ENCODE assay signal across 1 cellular context in genomic region chr1:32180186-32181060, GRCh38.
TF ChIP-seq lines count a peak whose summit lies in the region.

No MANE protein-coding gene starts in this region.

TF ChIP-seq in HepG2, 621 proteins besides CTCF, POLR2A, EP300 and RAD21 (continues in another document):
- TF ChIP-seq NR1H2 (CRISPR knock-in tag; IDR thresholded peaks at IDR 0.05; ENCODE audit: borderline replicate concordance, low read depth) (no peak), TERF1 (CRISPR knock-in tag; IDR thresholded peaks at IDR 0.05) (no peak), ZNF619 (CRISPR knock-in tag; IDR thresholded peaks at IDR 0.05) (peak; percentile 41; the same call in 1 of the 2 replicates), ZNF430 (CRISPR knock-in tag; IDR thresholded peaks at IDR 0.05) (no peak), RNF219 (CRISPR knock-in tag; IDR thresholded peaks at IDR 0.05) (peak; percentile 10; the same call in 1 of the 2 replicates), SMC3 (IDR thresholded peaks at IDR 0.05; ENCODE audit: low read length) (no peak), ZNF557 (CRISPR knock-in tag; IDR thresholded peaks at IDR 0.05) (no peak), FOXO4 (CRISPR knock-in tag; conservative IDR thresholded peaks at IDR 0.05) (no peak), ZNF570 (CRISPR knock-in tag; IDR thresholded peaks at IDR 0.05; ENCODE audit: borderline replicate concordance) (no peak), ZC3H13 (CRISPR knock-in tag; IDR thresholded peaks at IDR 0.05) (no peak), ZNF121 (CRISPR knock-in tag; IDR thresholded peaks at IDR 0.05) (peak; percentile 10; the same call in 1 of the 2 replicates), ZNF24 (IDR thresholded peaks at IDR 0.05) (no peak), CREB1 (IDR thresholded peaks at IDR 0.05) (no peak), CREB1 (CRISPR knock-in tag; IDR thresholded peaks at IDR 0.05) (0 out of 2 replicates have a peak, but pooled peaks have one; percentile 26), ZFP36 (IDR thresholded peaks at IDR 0.05; ENCODE audit: borderline replicate concordance, low read depth, low read length, partially characterized antibody) (no peak), ZC3H4 (CRISPR knock-in tag; IDR thresholded peaks at IDR 0.05; ENCODE audit: borderline replicate concordance) (no peak), ZNF205 (CRISPR knock-in tag; IDR thresholded peaks at IDR 0.05) (no peak), PHF20 (CRISPR knock-in tag; IDR thresholded peaks at IDR 0.05) (no peak)
- TF ChIP-seq, protein P1, sequence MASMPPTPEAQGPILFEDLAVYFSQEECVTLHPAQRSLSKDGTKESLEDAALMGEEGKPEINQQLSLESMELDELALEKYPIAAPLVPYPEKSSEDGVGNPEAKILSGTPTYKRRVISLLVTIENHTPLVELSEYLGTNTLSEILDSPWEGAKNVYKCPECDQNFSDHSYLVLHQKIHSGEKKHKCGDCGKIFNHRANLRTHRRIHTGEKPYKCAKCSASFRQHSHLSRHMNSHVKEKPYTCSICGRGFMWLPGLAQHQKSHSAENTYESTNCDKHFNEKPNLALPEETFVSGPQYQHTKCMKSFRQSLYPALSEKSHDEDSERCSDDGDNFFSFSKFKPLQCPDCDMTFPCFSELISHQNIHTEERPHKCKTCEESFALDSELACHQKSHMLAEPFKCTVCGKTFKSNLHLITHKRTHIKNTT (CRISPR knock-in tag; IDR thresholded peaks at IDR 0.05): no peak
- TF ChIP-seq, protein P2, sequence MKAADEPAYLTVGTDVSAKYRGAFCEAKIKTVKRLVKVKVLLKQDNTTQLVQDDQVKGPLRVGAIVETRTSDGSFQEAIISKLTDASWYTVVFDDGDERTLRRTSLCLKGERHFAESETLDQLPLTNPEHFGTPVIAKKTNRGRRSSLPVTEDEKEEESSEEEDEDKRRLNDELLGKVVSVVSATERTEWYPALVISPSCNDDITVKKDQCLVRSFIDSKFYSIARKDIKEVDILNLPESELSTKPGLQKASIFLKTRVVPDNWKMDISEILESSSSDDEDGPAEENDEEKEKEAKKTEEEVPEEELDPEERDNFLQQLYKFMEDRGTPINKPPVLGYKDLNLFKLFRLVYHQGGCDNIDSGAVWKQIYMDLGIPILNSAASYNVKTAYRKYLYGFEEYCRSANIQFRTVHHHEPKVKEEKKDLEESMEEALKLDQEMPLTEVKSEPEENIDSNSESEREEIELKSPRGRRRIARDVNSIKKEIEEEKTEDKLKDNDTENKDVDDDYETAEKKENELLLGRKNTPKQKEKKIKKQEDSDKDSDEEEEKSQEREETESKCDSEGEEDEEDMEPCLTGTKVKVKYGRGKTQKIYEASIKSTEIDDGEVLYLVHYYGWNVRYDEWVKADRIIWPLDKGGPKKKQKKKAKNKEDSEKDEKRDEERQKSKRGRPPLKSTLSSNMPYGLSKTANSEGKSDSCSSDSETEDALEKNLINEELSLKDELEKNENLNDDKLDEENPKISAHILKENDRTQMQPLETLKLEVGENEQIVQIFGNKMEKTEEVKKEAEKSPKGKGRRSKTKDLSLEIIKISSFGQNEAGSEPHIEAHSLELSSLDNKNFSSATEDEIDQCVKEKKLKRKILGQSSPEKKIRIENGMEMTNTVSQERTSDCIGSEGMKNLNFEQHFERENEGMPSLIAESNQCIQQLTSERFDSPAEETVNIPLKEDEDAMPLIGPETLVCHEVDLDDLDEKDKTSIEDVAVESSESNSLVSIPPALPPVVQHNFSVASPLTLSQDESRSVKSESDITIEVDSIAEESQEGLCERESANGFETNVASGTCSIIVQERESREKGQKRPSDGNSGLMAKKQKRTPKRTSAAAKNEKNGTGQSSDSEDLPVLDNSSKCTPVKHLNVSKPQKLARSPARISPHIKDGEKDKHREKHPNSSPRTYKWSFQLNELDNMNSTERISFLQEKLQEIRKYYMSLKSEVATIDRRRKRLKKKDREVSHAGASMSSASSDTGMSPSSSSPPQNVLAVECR (CRISPR knock-in tag; IDR thresholded peaks at IDR 0.05; ENCODE audit: borderline replicate concordance): no peak; the same call in 1 of the 2 replicates
- TF ChIP-seq, protein P3, sequence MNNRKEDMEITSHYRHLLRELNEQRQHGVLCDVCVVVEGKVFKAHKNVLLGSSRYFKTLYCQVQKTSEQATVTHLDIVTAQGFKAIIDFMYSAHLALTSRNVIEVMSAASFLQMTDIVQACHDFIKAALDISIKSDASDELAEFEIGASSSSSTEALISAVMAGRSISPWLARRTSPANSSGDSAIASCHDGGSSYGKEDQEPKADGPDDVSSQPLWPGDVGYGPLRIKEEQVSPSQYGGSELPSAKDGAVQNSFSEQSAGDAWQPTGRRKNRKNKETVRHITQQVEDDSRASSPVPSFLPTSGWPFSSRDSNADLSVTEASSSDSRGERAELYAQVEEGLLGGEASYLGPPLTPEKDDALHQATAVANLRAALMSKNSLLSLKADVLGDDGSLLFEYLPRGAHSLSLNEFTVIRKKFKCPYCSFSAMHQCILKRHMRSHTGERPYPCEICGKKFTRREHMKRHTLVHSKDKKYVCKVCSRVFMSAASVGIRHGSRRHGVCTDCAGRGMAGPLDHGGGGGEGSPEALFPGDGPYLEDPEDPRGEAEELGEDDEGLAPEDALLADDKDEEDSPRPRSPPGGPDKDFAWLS (CRISPR knock-in tag; IDR thresholded peaks at IDR 0.05; ENCODE audit: borderline replicate concordance): no peak
- TF ChIP-seq, protein P4, sequence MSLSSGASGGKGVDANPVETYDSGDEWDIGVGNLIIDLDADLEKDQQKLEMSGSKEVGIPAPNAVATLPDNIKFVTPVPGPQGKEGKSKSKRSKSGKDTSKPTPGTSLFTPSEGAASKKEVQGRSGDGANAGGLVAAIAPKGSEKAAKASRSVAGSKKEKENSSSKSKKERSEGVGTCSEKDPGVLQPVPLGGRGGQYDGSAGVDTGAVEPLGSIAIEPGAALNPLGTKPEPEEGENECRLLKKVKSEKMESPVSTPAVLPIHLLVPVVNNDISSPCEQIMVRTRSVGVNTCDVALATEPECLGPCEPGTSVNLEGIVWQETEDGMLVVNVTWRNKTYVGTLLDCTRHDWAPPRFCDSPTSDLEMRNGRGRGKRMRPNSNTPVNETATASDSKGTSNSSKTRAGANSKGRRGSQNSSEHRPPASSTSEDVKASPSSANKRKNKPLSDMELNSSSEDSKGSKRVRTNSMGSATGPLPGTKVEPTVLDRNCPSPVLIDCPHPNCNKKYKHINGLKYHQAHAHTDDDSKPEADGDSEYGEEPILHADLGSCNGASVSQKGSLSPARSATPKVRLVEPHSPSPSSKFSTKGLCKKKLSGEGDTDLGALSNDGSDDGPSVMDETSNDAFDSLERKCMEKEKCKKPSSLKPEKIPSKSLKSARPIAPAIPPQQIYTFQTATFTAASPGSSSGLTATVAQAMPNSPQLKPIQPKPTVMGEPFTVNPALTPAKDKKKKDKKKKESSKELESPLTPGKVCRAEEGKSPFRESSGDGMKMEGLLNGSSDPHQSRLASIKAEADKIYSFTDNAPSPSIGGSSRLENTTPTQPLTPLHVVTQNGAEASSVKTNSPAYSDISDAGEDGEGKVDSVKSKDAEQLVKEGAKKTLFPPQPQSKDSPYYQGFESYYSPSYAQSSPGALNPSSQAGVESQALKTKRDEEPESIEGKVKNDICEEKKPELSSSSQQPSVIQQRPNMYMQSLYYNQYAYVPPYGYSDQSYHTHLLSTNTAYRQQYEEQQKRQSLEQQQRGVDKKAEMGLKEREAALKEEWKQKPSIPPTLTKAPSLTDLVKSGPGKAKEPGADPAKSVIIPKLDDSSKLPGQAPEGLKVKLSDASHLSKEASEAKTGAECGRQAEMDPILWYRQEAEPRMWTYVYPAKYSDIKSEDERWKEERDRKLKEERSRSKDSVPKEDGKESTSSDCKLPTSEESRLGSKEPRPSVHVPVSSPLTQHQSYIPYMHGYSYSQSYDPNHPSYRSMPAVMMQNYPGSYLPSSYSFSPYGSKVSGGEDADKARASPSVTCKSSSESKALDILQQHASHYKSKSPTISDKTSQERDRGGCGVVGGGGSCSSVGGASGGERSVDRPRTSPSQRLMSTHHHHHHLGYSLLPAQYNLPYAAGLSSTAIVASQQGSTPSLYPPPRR (CRISPR knock-in tag; IDR thresholded peaks at IDR 0.05; ENCODE audit: borderline replicate concordance): no peak
- TF ChIP-seq, protein P5, sequence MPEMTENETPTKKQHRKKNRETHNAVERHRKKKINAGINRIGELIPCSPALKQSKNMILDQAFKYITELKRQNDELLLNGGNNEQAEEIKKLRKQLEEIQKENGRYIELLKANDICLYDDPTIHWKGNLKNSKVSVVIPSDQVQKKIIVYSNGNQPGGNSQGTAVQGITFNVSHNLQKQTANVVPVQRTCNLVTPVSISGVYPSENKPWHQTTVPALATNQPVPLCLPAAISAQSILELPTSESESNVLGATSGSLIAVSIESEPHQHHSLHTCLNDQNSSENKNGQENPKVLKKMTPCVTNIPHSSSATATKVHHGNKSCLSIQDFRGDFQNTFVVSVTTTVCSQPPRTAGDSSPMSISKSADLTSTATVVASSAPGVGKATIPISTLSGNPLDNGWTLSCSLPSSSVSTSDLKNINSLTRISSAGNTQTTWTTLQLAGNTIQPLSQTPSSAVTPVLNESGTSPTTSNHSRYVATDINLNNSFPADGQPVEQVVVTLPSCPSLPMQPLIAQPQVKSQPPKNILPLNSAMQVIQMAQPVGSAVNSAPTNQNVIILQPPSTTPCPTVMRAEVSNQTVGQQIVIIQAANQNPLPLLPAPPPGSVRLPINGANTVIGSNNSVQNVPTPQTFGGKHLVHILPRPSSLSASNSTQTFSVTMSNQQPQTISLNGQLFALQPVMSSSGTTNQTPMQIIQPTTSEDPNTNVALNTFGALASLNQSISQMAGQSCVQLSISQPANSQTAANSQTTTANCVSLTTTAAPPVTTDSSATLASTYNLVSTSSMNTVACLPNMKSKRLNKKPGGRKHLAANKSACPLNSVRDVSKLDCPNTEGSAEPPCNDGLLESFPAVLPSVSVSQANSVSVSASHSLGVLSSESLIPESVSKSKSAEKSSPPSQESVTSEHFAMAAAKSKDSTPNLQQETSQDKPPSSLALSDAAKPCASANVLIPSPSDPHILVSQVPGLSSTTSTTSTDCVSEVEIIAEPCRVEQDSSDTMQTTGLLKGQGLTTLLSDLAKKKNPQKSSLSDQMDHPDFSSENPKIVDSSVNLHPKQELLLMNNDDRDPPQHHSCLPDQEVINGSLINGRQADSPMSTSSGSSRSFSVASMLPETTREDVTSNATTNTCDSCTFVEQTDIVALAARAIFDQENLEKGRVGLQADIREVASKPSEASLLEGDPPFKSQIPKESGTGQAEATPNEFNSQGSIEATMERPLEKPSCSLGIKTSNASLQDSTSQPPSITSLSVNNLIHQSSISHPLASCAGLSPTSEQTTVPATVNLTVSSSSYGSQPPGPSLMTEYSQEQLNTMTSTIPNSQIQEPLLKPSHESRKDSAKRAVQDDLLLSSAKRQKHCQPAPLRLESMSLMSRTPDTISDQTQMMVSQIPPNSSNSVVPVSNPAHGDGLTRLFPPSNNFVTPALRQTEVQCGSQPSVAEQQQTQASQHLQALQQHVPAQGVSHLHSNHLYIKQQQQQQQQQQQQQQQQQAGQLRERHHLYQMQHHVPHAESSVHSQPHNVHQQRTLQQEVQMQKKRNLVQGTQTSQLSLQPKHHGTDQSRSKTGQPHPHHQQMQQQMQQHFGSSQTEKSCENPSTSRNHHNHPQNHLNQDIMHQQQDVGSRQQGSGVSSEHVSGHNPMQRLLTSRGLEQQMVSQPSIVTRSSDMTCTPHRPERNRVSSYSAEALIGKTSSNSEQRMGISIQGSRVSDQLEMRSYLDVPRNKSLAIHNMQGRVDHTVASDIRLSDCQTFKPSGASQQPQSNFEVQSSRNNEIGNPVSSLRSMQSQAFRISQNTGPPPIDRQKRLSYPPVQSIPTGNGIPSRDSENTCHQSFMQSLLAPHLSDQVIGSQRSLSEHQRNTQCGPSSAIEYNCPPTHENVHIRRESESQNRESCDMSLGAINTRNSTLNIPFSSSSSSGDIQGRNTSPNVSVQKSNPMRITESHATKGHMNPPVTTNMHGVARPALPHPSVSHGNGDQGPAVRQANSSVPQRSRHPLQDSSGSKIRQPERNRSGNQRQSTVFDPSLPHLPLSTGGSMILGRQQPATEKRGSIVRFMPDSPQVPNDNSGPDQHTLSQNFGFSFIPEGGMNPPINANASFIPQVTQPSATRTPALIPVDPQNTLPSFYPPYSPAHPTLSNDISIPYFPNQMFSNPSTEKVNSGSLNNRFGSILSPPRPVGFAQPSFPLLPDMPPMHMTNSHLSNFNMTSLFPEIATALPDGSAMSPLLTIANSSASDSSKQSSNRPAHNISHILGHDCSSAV (CRISPR knock-in tag; IDR thresholded peaks at IDR 0.05; ENCODE audit: borderline replicate concordance): no peak
- TF ChIP-seq, protein P6, sequence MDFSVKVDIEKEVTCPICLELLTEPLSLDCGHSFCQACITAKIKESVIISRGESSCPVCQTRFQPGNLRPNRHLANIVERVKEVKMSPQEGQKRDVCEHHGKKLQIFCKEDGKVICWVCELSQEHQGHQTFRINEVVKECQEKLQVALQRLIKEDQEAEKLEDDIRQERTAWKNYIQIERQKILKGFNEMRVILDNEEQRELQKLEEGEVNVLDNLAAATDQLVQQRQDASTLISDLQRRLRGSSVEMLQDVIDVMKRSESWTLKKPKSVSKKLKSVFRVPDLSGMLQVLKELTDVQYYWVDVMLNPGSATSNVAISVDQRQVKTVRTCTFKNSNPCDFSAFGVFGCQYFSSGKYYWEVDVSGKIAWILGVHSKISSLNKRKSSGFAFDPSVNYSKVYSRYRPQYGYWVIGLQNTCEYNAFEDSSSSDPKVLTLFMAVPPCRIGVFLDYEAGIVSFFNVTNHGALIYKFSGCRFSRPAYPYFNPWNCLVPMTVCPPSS (IDR thresholded peaks at IDR 0.05): no peak
